Comparison of ENCODE assay signal across 8 cellular contexts in genomic region chr2:178195390-178196166, GRCh38. TPM values are rescaled to one million over a fixed set of nuclear protein-coding genes. Genes with fewer than 3 reads are reported as not detected.
DNase-seq lines count a peak whose midpoint lies in the region; ATAC-seq and TF ChIP-seq lines count a peak whose summit lies in the region.

No MANE protein-coding gene starts in this region.

- H3K9me3 ChIP-seq in AG04450 (ENCODE audit: control insufficient read depth, insufficient read depth, low read length) = peaks cover 5% of the 10 kb centered on the region; the same call in 1 of the 2 replicates
- H3K9me3 ChIP-seq in HUES48 (ENCODE audit: control insufficient read depth, insufficient read depth, low read length) = no peaks in the 10 kb centered on the region
- H3K9me3 ChIP-seq in breast epithelium = no peaks in the 10 kb centered on the region

- no peaks in the 10 kb centered on the region for H3K36me3 ChIP-seq in HUES48 (ENCODE audit: control insufficient read depth, insufficient read depth, low read length)
- no peaks in the 10 kb centered on the region for H3K36me3 ChIP-seq in breast epithelium

- no peak overlapping the region for H3K9ac ChIP-seq in HUES48 (ENCODE audit: low read depth, low read length)

- no peak for TF ChIP-seq POLR2A in breast epithelium (IDR thresholded peaks at IDR 0.05)

- H3K4me1 ChIP-seq in HUES48 (ENCODE audit: control insufficient read depth, insufficient read depth, low read length) (peaks cover 13% of the 10 kb centered on the region), breast epithelium (no peaks in the 10 kb centered on the region)

- no peak for TF ChIP-seq CTCF in AG04450 (IDR thresholded peaks at IDR 0.05; ENCODE audit: low read depth, low read length)
- TF ChIP-seq CTCF in breast epithelium (IDR thresholded peaks at IDR 0.05) = no peak

- POLR2A ChIA-PET in AG04450 (lab: Yijun Ruan, JAX) = interaction anchor here (0.6 to 1.2 kb wide), 3 partner anchors 83 to 218 kb away, joined by 3 read pairs; no protein-coding TSS in a partner anchor

- H3K4me3 ChIP-seq in AG04450 (ENCODE audit: low read depth, low read length) (peak overlapping the region; percentile 76), HUES48 (ENCODE audit: low read depth, low read length) (peak overlapping the region; percentile 75), breast epithelium (peak overlapping the region; percentile 80 to 94 (median 86))

- no peak overlapping the region for H3K27ac ChIP-seq in AG04450 (ENCODE audit: low read depth, low read length)
- H3K27ac ChIP-seq in HUES48 (ENCODE audit: low read depth, low read length) = no peak overlapping the region
- H3K27ac ChIP-seq in breast epithelium = peak overlapping the region; percentile 85 to 89

- no peak for ATAC-seq in HG02610 (IDR thresholded peaks at IDR 0.05; ENCODE audit: unreplicated experiment)
- no peak for ATAC-seq in HG03432 (IDR thresholded peaks at IDR 0.05; ENCODE audit: unreplicated experiment)

- no peak for DNase-seq in AG04450 (ENCODE audit: low read depth, low spot score)
- DNase-seq in breast epithelium (ENCODE audit: low spot score in 2 of 2) = no peak
- DNase-seq in middle frontal gyrus (ENCODE audit: extremely low spot score, low spot score) = peak; percentile 5
- no peak for DNase-seq in AG08396 (ENCODE audit: low spot score)
- no peak for DNase-seq in NCI-H1436 (lab: John Stamatoyannopoulos, UW)

- intact Hi-C loops in breast epithelium (cut with DNase I; ENCODE audit: low total_unique reads) = no loop called here

- no peaks in the 10 kb centered on the region for H3K27me3 ChIP-seq in AG04450 (ENCODE audit: control insufficient read depth, insufficient read depth, low read length)
- H3K27me3 ChIP-seq in HUES48 (ENCODE audit: control insufficient read depth, insufficient read depth, low read length) = peaks cover 52% of the 10 kb centered on the region
- H3K27me3 ChIP-seq in breast epithelium = no peaks in the 10 kb centered on the region

- CTCF ChIA-PET in AG04450 (lab: Charles Lee) = interaction anchor here (1.3 to 2.0 kb wide), 4 partner anchors 8 to 219 kb away, joined by 4 to 9 read pairs (median 6); no protein-coding TSS in a partner anchor

RNA-seq across cellular contexts. Expression of gene OSBPL6, which starts 1.3 kb away (rescaled TPM):
- polyA plus RNA-seq in AG04450 (2011; rRNA removed) = 4.5 and 5.0 TPM in 2 replicates
- polyA minus RNA-seq in AG04450 (2011; rRNA and poly(A)+ RNA removed) = 3.8 and 5.2 TPM in 2 replicates
- total RNA-seq in breast epithelium = 1 to 10 TPM; 1.3 to 4.8 (median 1.8) TPM

Comparison
In these comparisons a context has a peak if more than half of its experiments do, and no peak if none do; other contexts are left out.
1. H3K27ac ChIP-seq: peak in breast epithelium (2 of 2); none in AG04450 (single experiment) and HUES48 (single experiment).
2. Peak in every context shown above with its lines, with median percentiles within 50 percentile points of each other: H3K4me3 ChIP-seq.